ENCODE assay signal across 8 cellular contexts in the genomic region with DNA sequence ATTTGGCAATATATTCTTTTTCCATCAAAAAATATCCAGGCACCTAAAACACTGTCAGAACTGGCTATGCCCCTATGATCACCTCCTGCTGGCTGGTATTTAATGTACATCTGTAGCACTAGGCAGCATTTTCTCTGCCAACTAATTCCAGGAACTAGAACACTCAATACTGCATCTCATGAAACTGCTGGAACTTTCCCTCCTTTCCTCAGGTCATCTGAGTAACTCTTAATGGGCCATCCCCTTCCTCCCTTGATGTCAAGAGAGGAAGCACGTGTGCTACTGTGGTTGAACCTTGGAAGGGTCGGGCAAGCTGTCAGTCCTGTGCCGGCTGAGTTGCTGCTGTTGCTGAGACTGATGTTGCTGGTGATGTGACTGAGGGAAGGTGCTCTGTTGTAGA. TPM values are rescaled to one million over a fixed set of nuclear protein-coding genes. Genes with fewer than 3 reads are reported as not detected.
DNase-seq lines count a peak whose midpoint lies in the region; ATAC-seq, FAIRE-seq and TF ChIP-seq lines count a peak whose summit lies in the region.

No MANE protein-coding gene starts in this region.

- no peaks in the 10 kb centered on the region for H3K79me1 ChIP-seq in H9 (ENCODE audit: insufficient read depth, low read depth, low read length, poor library complexity, severe bottlenecking)

- TF ChIP-seq POLR2A in H54 (IDR thresholded peaks at IDR 0.05; ENCODE audit: low read depth, low read length): no peak

- no peaks in the 10 kb centered on the region for H4K20me1 ChIP-seq in H9 (ENCODE audit: control insufficient read depth, insufficient read depth, insufficient read length)

- peak; percentile 7; the same call in 1 of the 2 replicates for TF ChIP-seq CTCF in GM12874 (IDR thresholded peaks at IDR 0.05; ENCODE audit: insufficient read depth, low read depth, low read length)
- no peak; the same call in 1 of the 3 replicates for TF ChIP-seq CTCF in H9 (conservative IDR thresholded peaks at IDR 0.05)
- TF ChIP-seq CTCF in foreskin keratinocyte (conservative IDR thresholded peaks at IDR 0.05): peak; percentile 54
- TF ChIP-seq CTCF in upper lobe of right lung (IDR thresholded peaks at IDR 0.05): peak; percentile 19
- TF ChIP-seq CTCF in GM13976 (IDR thresholded peaks at IDR 0.05; ENCODE audit: borderline replicate concordance, control extremely low read depth, extremely low read depth, insufficient read depth, missing control alignments): no peak

- peaks cover 5% of the 10 kb centered on the region; the same call in 1 of the 2 replicates for H3K4me1 ChIP-seq in H9 (ENCODE audit: insufficient read depth, low read length)
- no peaks in the 10 kb centered on the region for H3K4me1 ChIP-seq in foreskin keratinocyte
- peaks cover 6% of the 10 kb centered on the region for H3K4me1 ChIP-seq in upper lobe of right lung

- H3K4me3 ChIP-seq in upper lobe of right lung: no peak overlapping the region

- H2BK20ac ChIP-seq in H9 (ENCODE audit: low read depth, low read length, poor library complexity, severe bottlenecking): no peak overlapping the region

- no peaks in the 10 kb centered on the region for H3K79me2 ChIP-seq in H9 (ENCODE audit: insufficient read depth, low read length)

- H3K36me3 Mint-ChIP-seq in H9 (ENCODE audit: insufficient read depth in 1 of 3, low read depth in 3 of 3): peaks cover 12 to 31% (median 28%) of the 10 kb centered on the region in 3 experiments; a peak in 6 of 7 replicates

- H2BK120ac ChIP-seq in H9 (ENCODE audit: low read depth, low read length, poor library complexity, severe bottlenecking): no peak overlapping the region

- H3K4ac ChIP-seq in H9 (ENCODE audit: low read depth, low read length): no peak overlapping the region

- H4K5ac ChIP-seq in H9 (ENCODE audit: insufficient read length, low read depth, low read length): no peak overlapping the region

- H4K91ac ChIP-seq in H9 (ENCODE audit: insufficient read length, low read depth, low read length): no peak overlapping the region

- FAIRE-seq in H54 (lab: Jason Lieb, UNC): no peak

- no peaks in the 10 kb centered on the region for H3K27me3 ChIP-seq in H9 (ENCODE audit: insufficient read depth, low read length)
- H3K27me3 ChIP-seq in foreskin keratinocyte: no peaks in the 10 kb centered on the region
- no peaks in the 10 kb centered on the region for H3K27me3 ChIP-seq in upper lobe of right lung

- H3K18ac ChIP-seq in H9 (ENCODE audit: insufficient read length, low read depth, low read length): no peak overlapping the region

- H3K56ac ChIP-seq in H9 (ENCODE audit: insufficient read length, low read depth, low read length): no peak overlapping the region

- no peak overlapping the region for H4K8ac ChIP-seq in H9 (replicated peaks; ENCODE audit: insufficient read length, low read depth, low read length)

- H2BK15ac ChIP-seq in H9 (ENCODE audit: low read depth, low read length): no peak overlapping the region

- DNase-seq in H9: no peak
- peak; percentile 42 for DNase-seq in UCSD-AML1 (lab: John Stamatoyannopoulos, UW; ENCODE audit: unreplicated experiment)
- peak in 1 of 2 donors; percentile 18 for DNase-seq in foreskin keratinocyte
- no peak for DNase-seq in upper lobe of right lung
- DNase-seq in GM13976 (ENCODE audit: low spot score): no peak
- no peak for DNase-seq in GM19238 (ENCODE audit: insufficient read length, low spot score)
- no peak for DNase-seq in H54 (ENCODE audit: insufficient read length, low spot score)

- no peak overlapping the region for H3K14ac ChIP-seq in H9 (ENCODE audit: insufficient read depth, low read length)

- H2BK5ac ChIP-seq in H9 (ENCODE audit: insufficient read length, low read length): no peak overlapping the region

- H3K27ac ChIP-seq in H9 (ENCODE audit: insufficient read length, low read depth, low read length) (no peak overlapping the region), foreskin keratinocyte (no peak overlapping the region), upper lobe of right lung (no peak overlapping the region)

- H3K23me2 ChIP-seq in H9 (ENCODE audit: insufficient read length, low read depth, low read length, poor library complexity, severe bottlenecking): no peaks in the 10 kb centered on the region

- WGBS in H9 (ENCODE audit: extremely low coverage, insufficient read length, low lambda C conversion rate): no CpG with 5 or more reads among the region's 3 CpGs

- no peak overlapping the region for H3K9ac ChIP-seq in H9 (ENCODE audit: extremely low read depth, insufficient read length, low read length)

- H2AFZ ChIP-seq in H9 (ENCODE audit: low read length): no peak overlapping the region

- H3K9me3 Mint-ChIP-seq in H9: no peaks in the 10 kb centered on the region

- H2AK5ac ChIP-seq in H9 (ENCODE audit: insufficient read length, low read length): no peak overlapping the region

- ATAC-seq in foreskin keratinocyte (peak; percentile 67), upper lobe of right lung (peak; percentile 65)

- H3K4me3 Mint-ChIP-seq in H9: no peak overlapping the region

- in situ Hi-C loops in GM13976 (cut with MboI; ENCODE audit: low sequenced_read_pairs, unreplicated experiment): no loop called here

- no peak overlapping the region for H3K4me2 ChIP-seq in H9 (ENCODE audit: insufficient read depth, insufficient read length, low read length)

- H3K4me1 Mint-ChIP-seq in H9: peaks cover 35 to 52% of the 10 kb centered on the region in 2 experiments

- H3K23ac ChIP-seq in H9 (ENCODE audit: insufficient read length, low read depth, low read length): no peak overlapping the region

- H3K27ac Mint-ChIP-seq in H9: peak overlapping the region; percentile 10 to 85 (median 55); a peak in 5 of 7 replicates

- H3K36me3 ChIP-seq in upper lobe of right lung: peaks cover 69% of the 10 kb centered on the region

- H3K9me3 ChIP-seq in H9 (ENCODE audit: control insufficient read depth, low read depth, low read length) (no peaks in the 10 kb centered on the region), upper lobe of right lung (no peaks in the 10 kb centered on the region)

- no peaks in the 10 kb centered on the region for H3K27me3 Mint-ChIP-seq in H9 (ENCODE audit: low read depth)

- no peak overlapping the region for H3T11ph ChIP-seq in H9 (ENCODE audit: low read length)

- H2BK12ac ChIP-seq in H9 (ENCODE audit: insufficient read length, low read depth, low read length): no peak overlapping the region

- intact Hi-C loops in upper lobe of right lung (cut with DNase I): no loop called here

RNA-seq across cellular contexts. Expression of a gene that starts 39.4 kb away (rescaled TPM):
- total RNA-seq in H9 (2021): 85.9 and 87.2 TPM in 2 replicates
- total RNA-seq in foreskin keratinocyte: 65.4 and 67.9 TPM in 2 replicates
- polyA plus RNA-seq in foreskin keratinocyte: 50.7 and 54.4 TPM in 2 replicates
- total RNA-seq in upper lobe of right lung: 141 TPM

Comparison
In these comparisons a context has a peak if more than half of its experiments do, and no peak if none do; other contexts are left out.
1. CTCF ChIP-seq: peak in GM12874 (single experiment), foreskin keratinocyte (single experiment) and upper lobe of right lung (single experiment); none in H9 (single experiment) and GM13976 (single experiment).